28 cellular contexts compared by ENCODE assay signal in the genomic region with DNA sequence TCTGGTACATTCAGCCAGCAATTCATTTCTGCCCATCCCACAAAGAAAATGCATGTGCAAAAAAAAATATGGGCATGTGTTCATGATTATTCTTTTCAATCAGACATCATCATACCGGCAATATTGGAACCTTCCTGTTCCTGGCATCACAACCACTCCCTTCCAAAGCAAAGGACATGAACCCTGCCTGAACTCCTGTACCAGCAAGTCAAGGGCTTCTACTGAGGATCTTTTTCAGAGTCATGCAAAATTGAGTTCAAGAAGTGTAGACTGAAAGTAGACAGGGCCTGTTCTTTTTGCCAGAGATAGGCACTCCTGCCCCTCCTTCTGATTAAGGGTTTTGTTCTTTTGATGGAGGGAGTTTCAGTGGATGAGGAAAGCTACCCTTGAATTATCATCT. TPM values are rescaled to one million over a fixed set of nuclear protein-coding genes. Genes with fewer than 3 reads are reported as not detected.
"Had no signal": no experiment of that assay in that cellular context is flagged by ENCODE, and none has a peak within 500 bp of the region (broad histone marks: within the 10 kb centered on the region; RNA-seq: fewer than 3 reads in every experiment).

No MANE protein-coding gene starts in this region.

- H3K27me3 Mint-ChIP-seq: activated B cell treated with CpG ODN at 0.5 μM for 24 hours; activated CD4-positive, alpha-beta memory T cell treated with anti-CD3 and anti-CD28 coated beads for 36 hours; activated CD4-positive, alpha-beta T cell treated with anti-CD3 and anti-CD28 coated beads, Interleukin-2, amount 10 ng/mL, durations not matched to agents 24 days and 14 days; activated naive CD4-positive, alpha-beta T cell treated with anti-CD3 and anti-CD28 coated beads, Interleukin-2, amount 50 U/mL, for 24 hours; activated naive CD8-positive, alpha-beta T cell treated with anti-CD3 and anti-CD28 coated beads for 36 hours; activated T-helper 17 cell treated with anti-CD3 and anti-CD28 coated beads, Interleukin-2, amount 50 U/mL, for 72 hours; central memory CD8-positive, alpha-beta T cell; dendritic cell treated with granulocyte-macrophage colony-stimulating factor and Interleukin-4, amounts not matched to agents 40 ng/mL and 50 ng/mL, for 4 days; T-helper 17 cell had no signal

- H3K36me3 ChIP-seq: brain microvascular endothelial cell, WERI-Rb-1 had no signal

- DNase-seq: activated B cell treated with CpG ODN at 0.5 μM for 24 hours; activated CD4-positive, alpha-beta memory T cell treated with anti-CD3 and anti-CD28 coated beads for 36 hours; activated CD4-positive, alpha-beta T cell treated with anti-CD3 and anti-CD28 coated beads, Interleukin-2, amount 10 ng/mL, durations not matched to agents 24 days and 14 days; activated effector memory CD4-positive, alpha-beta T cell treated with Interleukin-2 at 50 U/mL for 16 hours; activated gamma-delta T cell treated with Interleukin-2 at 50 U/mL for 16 hours; activated naive CD4-positive, alpha-beta T cell treated with Interleukin-2 at 50 U/mL for 16 hours; activated naive CD8-positive, alpha-beta T cell treated with anti-CD3 and anti-CD28 coated beads for 36 hours; activated T-cell treated with anti-CD3 and anti-CD28 coated beads, Interleukin-2, amount 50 U/mL, for 4 hours; amniotic stem cell; anterior cingulate cortex; brain microvascular endothelial cell; dorsolateral prefrontal cortex; effector memory CD4-positive, alpha-beta T cell; endodermal cell; foreskin fibroblast; head of caudate nucleus; T-helper 1 cell; T-helper 17 cell; T1000 had no signal

- H3K4me3 ChIP-seq: coronary artery, dorsolateral prefrontal cortex had no signal

- H3K27ac Mint-ChIP-seq: activated B cell treated with CpG ODN at 0.5 μM for 24 hours; activated CD4-positive, alpha-beta memory T cell treated with anti-CD3 and anti-CD28 coated beads for 36 hours; activated CD4-positive, alpha-beta T cell treated with anti-CD3 and anti-CD28 coated beads, Interleukin-2, amount 10 ng/mL, durations not matched to agents 24 days and 14 days; activated naive CD4-positive, alpha-beta T cell treated with anti-CD3 and anti-CD28 coated beads, Interleukin-2, amount 50 U/mL, for 24 hours; activated naive CD8-positive, alpha-beta T cell treated with anti-CD3 and anti-CD28 coated beads for 36 hours; activated T-helper 17 cell treated with anti-CD3 and anti-CD28 coated beads, Interleukin-2, amount 50 U/mL, for 72 hours; dendritic cell treated with granulocyte-macrophage colony-stimulating factor and Interleukin-4, amounts not matched to agents 40 ng/mL and 50 ng/mL, for 4 days; endodermal cell; T-helper 17 cell; T-helper 2 cell treated with Interferon-gamma antibody and Interleukin-4, amounts not matched to agents 5 μg/mL and 100 μg/mL, for 36 hours had no signal

- H3K27me3 ChIP-seq: brain microvascular endothelial cell, dorsolateral prefrontal cortex had no signal

- H3K4me3 Mint-ChIP-seq: activated B cell treated with CpG ODN at 0.5 μM for 24 hours; activated CD4-positive, alpha-beta memory T cell treated with anti-CD3 and anti-CD28 coated beads for 36 hours; activated CD4-positive, alpha-beta T cell treated with anti-CD3 and anti-CD28 coated beads, Interleukin-2, amount 10 ng/mL, durations not matched to agents 24 days and 14 days; activated naive CD4-positive, alpha-beta T cell treated with anti-CD3 and anti-CD28 coated beads, Interleukin-2, amount 50 U/mL, for 24 hours; activated naive CD8-positive, alpha-beta T cell treated with anti-CD3 and anti-CD28 coated beads for 36 hours; activated T-cell treated with anti-CD3 and anti-CD28 coated beads, Interleukin-2, amount 50 U/mL, for 4 hours; activated T-helper 17 cell treated with anti-CD3 and anti-CD28 coated beads, Interleukin-2, amount 50 U/mL, for 72 hours; central memory CD8-positive, alpha-beta T cell; dendritic cell treated with granulocyte-macrophage colony-stimulating factor and Interleukin-4, amounts not matched to agents 40 ng/mL and 50 ng/mL, for 4 days; endodermal cell; T-helper 17 cell; T-helper 2 cell treated with Interferon-gamma antibody and Interleukin-4, amounts not matched to agents 5 μg/mL and 100 μg/mL, for 36 hours had no signal

- H3K27ac ChIP-seq: brain microvascular endothelial cell, coronary artery, dorsolateral prefrontal cortex, WERI-Rb-1 had no signal

- H3K36me3 Mint-ChIP-seq: activated CD4-positive, alpha-beta memory T cell treated with anti-CD3 and anti-CD28 coated beads for 36 hours; activated naive CD4-positive, alpha-beta T cell treated with anti-CD3 and anti-CD28 coated beads, Interleukin-2, amount 50 U/mL, for 24 hours; activated naive CD8-positive, alpha-beta T cell treated with anti-CD3 and anti-CD28 coated beads for 36 hours had no signal

- H3K4me1 Mint-ChIP-seq: activated B cell treated with CpG ODN at 0.5 μM for 24 hours; activated CD4-positive, alpha-beta T cell treated with anti-CD3 and anti-CD28 coated beads, Interleukin-2, amount 10 ng/mL, durations not matched to agents 24 days and 14 days; activated naive CD4-positive, alpha-beta T cell treated with anti-CD3 and anti-CD28 coated beads, Interleukin-2, amount 50 U/mL, for 24 hours; activated naive CD8-positive, alpha-beta T cell treated with anti-CD3 and anti-CD28 coated beads for 36 hours; activated T-helper 17 cell treated with anti-CD3 and anti-CD28 coated beads, Interleukin-2, amount 50 U/mL, for 72 hours; central memory CD8-positive, alpha-beta T cell; endodermal cell; T-helper 17 cell had no signal

RNA-seq across cellular contexts. Expression of a gene that starts 22.2 kb away (rescaled TPM):
- total RNA-seq: activated B cell treated with CpG ODN at 0.5 μM for 24 hours; activated CD4-positive, alpha-beta memory T cell treated with anti-CD3 and anti-CD28 coated beads for 36 hours; activated CD4-positive, alpha-beta T cell treated with anti-CD3 and anti-CD28 coated beads, Interleukin-2, amount 10 ng/mL, durations not matched to agents 24 days and 14 days; activated naive CD8-positive, alpha-beta T cell treated with anti-CD3 and anti-CD28 coated beads for 36 hours; activated T-cell treated with anti-CD3 and anti-CD28 coated beads, Interleukin-2, amount 50 U/mL, for 4 hours; bronchial epithelial cell; epithelial cell of proximal tubule; T-helper 17 cell had no signal
